Comparison of ENCODE assay signal across 8 cellular contexts in the genomic region with DNA sequence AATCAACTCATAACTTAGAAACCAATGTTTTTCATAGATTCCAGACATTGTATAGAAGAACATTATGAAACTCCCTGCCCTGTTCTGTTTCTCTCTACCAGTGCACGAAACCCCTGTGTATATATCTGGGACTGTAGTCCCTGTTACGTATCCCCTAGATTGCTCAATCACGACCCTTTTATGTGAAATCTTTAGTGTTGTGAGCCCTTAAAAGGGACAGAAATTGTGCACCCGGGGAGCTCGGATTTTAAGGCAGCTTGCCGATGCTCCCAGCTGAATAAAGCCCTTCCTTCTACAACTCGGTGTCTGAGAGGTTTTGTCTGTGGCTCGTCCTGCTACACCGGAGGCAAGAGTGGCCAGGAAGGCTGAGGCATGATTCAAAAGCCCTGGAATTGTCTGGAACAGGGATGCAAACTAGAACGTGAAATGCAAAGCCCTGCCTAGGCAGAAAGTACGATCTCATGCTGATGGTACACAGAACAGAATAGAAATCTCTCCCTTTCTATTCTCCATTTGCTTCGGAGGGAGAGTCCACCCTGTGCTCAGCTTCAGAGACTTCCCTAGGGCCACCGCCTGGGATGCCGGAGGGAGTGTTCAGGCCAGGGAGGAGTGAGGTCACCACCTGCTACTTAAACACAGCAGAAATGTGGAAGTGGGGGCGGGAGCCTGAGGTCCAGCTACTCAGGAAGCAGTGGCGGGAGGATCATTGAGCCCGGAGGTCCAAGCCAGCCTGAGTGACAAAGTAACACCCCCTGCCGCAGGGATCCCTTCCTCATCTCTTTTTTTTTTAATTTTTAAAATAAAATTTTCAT. TPM values are rescaled to one million over a fixed set of nuclear protein-coding genes. Genes with fewer than 3 reads are reported as not detected.
DNase-seq lines count a peak whose midpoint lies in the region; ATAC-seq and TF ChIP-seq lines count a peak whose summit lies in the region.

No MANE protein-coding gene starts in this region.

- no peak for TF ChIP-seq CTCF in Calu3 (IDR thresholded peaks at IDR 0.05; ENCODE audit: unreplicated experiment)
- TF ChIP-seq CTCF in MCF 10A (IDR thresholded peaks at IDR 0.05; ENCODE audit: unreplicated experiment) = no peak
- no peak for TF ChIP-seq CTCF in suprapubic skin (IDR thresholded peaks at IDR 0.05)

- DNase-seq in Calu3 (peak; percentile 79), MV-4-11 (lab: John Stamatoyannopoulos, UW) (peak; percentile 95), MCF 10A (ENCODE audit: unreplicated experiment) (peak; percentile 78), left kidney (ENCODE audit: low read depth, low spot score) (peak; percentile 17), suprapubic skin (ENCODE audit: low spot score in 2 of 2) (peak in 1 of 2 donors; percentile 70), NCI-H146 treated with DMSO at 0.1 percent for 48 hours (lab: John Stamatoyannopoulos, UW; ENCODE audit: unreplicated experiment) (no peak), NCI-H446 (lab: John Stamatoyannopoulos, UW) (no peak)

- CTCF ChIA-PET in Calu3 (lab: Charles Lee) = no interaction called here
- CTCF ChIA-PET in MCF 10A (lab: Yijun Ruan, JAX) = interaction anchor here (1.1 kb wide), 1 partner anchor 752 kb away, joined by 3 read pairs; no protein-coding TSS in a partner anchor

- intact Hi-C loops in Calu3 (cut with micrococcal nuclease; ENCODE audit: unreplicated experiment) = loop anchor here (2.0 to 5.0 kb wide), 2 partner anchors 21 to 38 kb away; a partner anchor contains a TSS
- intact Hi-C loops in MCF 10A (cut with micrococcal nuclease) = loop anchor here (2.0 to 10.0 kb wide), 5 partner anchors 19 to 189 kb away; a partner anchor contains a TSS

- H3K27ac ChIP-seq in suprapubic skin = peak overlapping the region; percentile 95

- H3K36me3 ChIP-seq in suprapubic skin = peaks cover 7% of the 10 kb centered on the region

- no peak for TF ChIP-seq EP300 in suprapubic skin (IDR thresholded peaks at IDR 0.05)

- H3K27ac Mint-ChIP-seq in Calu3 (ENCODE audit: unreplicated experiment) = peak overlapping the region; percentile 80
- H3K27ac Mint-ChIP-seq in MCF 10A (ENCODE audit: low read depth, unreplicated experiment) = peak overlapping the region; percentile 83

- H3K9me3 ChIP-seq in suprapubic skin = no peaks in the 10 kb centered on the region

- peak overlapping the region; percentile 79 for H3K4me3 Mint-ChIP-seq in Calu3 (ENCODE audit: low read depth, unreplicated experiment)
- H3K4me3 Mint-ChIP-seq in MCF 10A (ENCODE audit: unreplicated experiment) = peak overlapping the region; percentile 92

- peaks cover 4% of the 10 kb centered on the region for H3K9me3 Mint-ChIP-seq in Calu3 (ENCODE audit: low read depth, unreplicated experiment)
- no peaks in the 10 kb centered on the region for H3K9me3 Mint-ChIP-seq in MCF 10A (ENCODE audit: unreplicated experiment)

- POLR2A ChIA-PET in MCF 10A (lab: Yijun Ruan, JAX) = interaction anchor here (0.6 to 1.8 kb wide), 19 partner anchors 10 to 1119 kb away, joined by 3 to 22 read pairs (median 3); a partner anchor contains a TSS

- TF ChIP-seq POLR2A in suprapubic skin (IDR thresholded peaks at IDR 0.05) = no peak

- H3K36me3 Mint-ChIP-seq in Calu3 (ENCODE audit: insufficient read depth, unreplicated experiment) (peaks cover 81% of the 10 kb centered on the region), MCF 10A (ENCODE audit: insufficient read depth, unreplicated experiment) (peaks cover 14% of the 10 kb centered on the region)

- no peaks in the 10 kb centered on the region for H3K27me3 ChIP-seq in suprapubic skin

- BruUV-seq in Calu3 (replicated peaks; lab: Mats Ljungman, UMichigan) (no TSS peak), MCF 10A (replicated peaks; lab: Mats Ljungman, UMichigan) (TSS peak; percentile 91)

- ATAC-seq in activated CD4-positive, CD25-positive, alpha-beta regulatory T cell treated with anti-CD3 and anti-CD28 coated beads, Interleukin-2, amount 50 U/mL, for 24 hours = no peak

- peak overlapping the region; percentile 82 for H3K4me3 ChIP-seq in suprapubic skin

- H3K27me3 Mint-ChIP-seq in Calu3 (ENCODE audit: unreplicated experiment) (no peaks in the 10 kb centered on the region), MCF 10A (ENCODE audit: insufficient read depth, unreplicated experiment) (no peaks in the 10 kb centered on the region)

- WGBS in suprapubic skin = 41% methylated on average over 18 of the region's 18 CpGs

- H3K4me1 Mint-ChIP-seq in Calu3 (ENCODE audit: low read depth, unreplicated experiment) (peaks cover 42% of the 10 kb centered on the region), MCF 10A (ENCODE audit: insufficient read depth, unreplicated experiment) (peaks cover 37% of the 10 kb centered on the region)

- peaks cover 20% of the 10 kb centered on the region for H3K4me1 ChIP-seq in suprapubic skin

RNA-seq across cellular contexts. Expression of a gene that starts 0.8 kb away (rescaled TPM):
- total RNA-seq in Calu3 (2022) = 25.5 and 27.0 TPM in 2 replicates
- 7.0 and 7.3 TPM in 2 replicates for total RNA-seq in MCF 10A (2022)
- total RNA-seq in suprapubic skin = 1 to 10 TPM; 3.5 to 5.3 (median 4.5) TPM

RNA-seq across cellular contexts. Expression of a gene that starts 26.6 kb away (rescaled TPM):
- total RNA-seq in Calu3 (2022) = 2.5 and 7.8 TPM in 2 replicates
- 4.9 and 5.4 TPM in 2 replicates for total RNA-seq in MCF 10A (2022)
- 10 to 100 TPM in 2 of 4 donors, 1 to 10 TPM in 2; 5.3 to 29.3 (median 11.3) TPM for total RNA-seq in suprapubic skin

RNA-seq across cellular contexts. Expression of a gene that starts 38.7 kb away (rescaled TPM):
- total RNA-seq in Calu3 (2022) (16.5 and 17.5 TPM in 2 replicates), MCF 10A (2022) (5.4 and 5.5 TPM in 2 replicates), suprapubic skin (10 to 100 TPM in 2 of 4 donors, 1 to 10 TPM in 2; 6.8 to 14.5 (median 9.2) TPM)

Comparison
In these comparisons a context has a peak if more than half of its experiments do, and no peak if none do; other contexts are left out.
1. DNase-seq: peak in Calu3 (single experiment), MV-4-11 (single experiment), MCF 10A (single experiment) and left kidney (single experiment); none in NCI-H146 treated with DMSO at 0.1 percent for 48 hours (single experiment) and NCI-H446 (0 of 2).